10 cellular contexts compared by ENCODE assay signal in the genomic region with DNA sequence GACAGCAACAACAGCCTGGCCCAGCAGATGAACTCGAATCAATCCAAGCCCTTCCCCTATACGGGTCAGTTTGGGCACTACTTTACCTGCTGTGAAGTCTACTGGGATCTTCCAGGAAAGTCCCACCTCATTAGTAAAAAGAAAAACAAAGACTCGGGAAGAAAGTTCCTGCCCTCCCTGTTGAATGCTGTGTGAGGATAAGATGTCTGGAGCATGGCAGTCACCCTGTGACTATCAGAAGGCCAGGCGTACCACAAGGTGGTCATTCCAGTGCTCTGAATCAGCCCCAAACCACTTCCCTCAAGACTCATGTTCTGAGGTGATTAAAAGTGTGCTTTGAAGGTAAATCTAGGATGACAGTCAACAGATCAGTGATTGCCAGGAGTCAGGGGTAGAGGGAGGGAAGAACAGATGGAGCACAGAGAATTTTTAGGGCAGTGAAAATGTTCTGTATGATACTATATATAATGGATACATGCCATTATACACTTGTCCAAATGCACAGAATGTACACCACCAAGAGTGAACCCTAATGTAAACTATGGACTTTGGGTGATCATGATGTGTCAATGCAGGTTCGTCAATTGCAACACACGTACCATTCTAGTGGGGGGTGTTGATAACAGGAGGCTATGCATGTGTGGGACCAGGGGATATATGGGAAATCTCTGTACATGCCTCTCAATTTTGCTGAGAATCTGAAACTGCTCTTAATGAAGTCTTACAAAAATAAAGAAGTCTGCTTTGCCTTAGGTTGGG. TPM values are rescaled to one million over a fixed set of nuclear protein-coding genes. Genes with fewer than 3 reads are reported as not detected.
A peak's percentile ranks its signal among the peaks of the same experiment; 100 is the strongest.
DNase-seq lines count a peak whose midpoint lies in the region; ATAC-seq and TF ChIP-seq lines count a peak whose summit lies in the region.
"Had no signal": no experiment of that assay in that cellular context is flagged by ENCODE, and none has a peak within 500 bp of the region (broad histone marks: within the 10 kb centered on the region; RNA-seq: fewer than 3 reads in every experiment).

No MANE protein-coding gene starts in this region.

- DNase-seq in activated CD8-positive, alpha-beta memory T cell treated with anti-CD3 and anti-CD28 coated beads, Interleukin-2, amount 10 ng/mL, durations not matched to agents 7 days and 5 days = peak; percentile 69
- DNase-seq in activated CD8-positive, alpha-beta memory T cell treated with anti-CD3 and anti-CD28 coated beads, Interleukin-2, amount 50 U/mL, for 4 hours = no peak
- DNase-seq in SW480 (ENCODE audit: low spot score) (peak; percentile 69), fibroblast of mammary gland (ENCODE audit: low read depth) (peak; percentile 63), GM03348 (ENCODE audit: low spot score) (no peak), GM10266 (ENCODE audit: extremely low spot score) (no peak)
- DNase-seq in stimulated activated naive B cell treated with anti-CD40 and anti-IgM and Interleukin-4, amounts not matched to agents 10 μg/mL and 1 μg/mL and 100 μg/mL, for 72 hours = no peak
- DNase-seq: AML-193, dorsolateral prefrontal cortex had no signal

- H3K36me3 Mint-ChIP-seq in activated CD8-positive, alpha-beta memory T cell treated with anti-CD3 and anti-CD28 coated beads, Interleukin-2, amount 10 ng/mL, durations not matched to agents 7 days and 5 days = peaks cover 34% of the 10 kb centered on the region
- peaks cover 34 to 60% of the 10 kb centered on the region in 2 donors for H3K36me3 Mint-ChIP-seq in stimulated activated naive B cell treated with anti-CD40 and anti-IgM and Interleukin-4, amounts not matched to agents 10 μg/mL and 1 μg/mL and 100 μg/mL, for 72 hours

- TF ChIP-seq CTCF in fibroblast of mammary gland (conservative IDR thresholded peaks at IDR 0.05; ENCODE audit: control insufficient read depth, insufficient read depth, low read depth, low read length) (no peak), GM10266 (IDR thresholded peaks at IDR 0.05; ENCODE audit: control insufficient read depth, insufficient read depth, low read depth, missing control alignments) (no peak)

- peak; percentile 31 for ATAC-seq in activated CD8-positive, alpha-beta memory T cell treated with anti-CD3 and anti-CD28 coated beads, Interleukin-2, amount 10 ng/mL, durations not matched to agents 7 days and 5 days
- ATAC-seq in stimulated activated naive B cell treated with anti-CD40 and anti-IgM and Interleukin-4, amounts not matched to agents 10 μg/mL and 1 μg/mL and 100 μg/mL, for 72 hours (replicated peaks) = no peak
- no peak for ATAC-seq in HG03378 (IDR thresholded peaks at IDR 0.05; ENCODE audit: unreplicated experiment)

- peaks cover 90% of the 10 kb centered on the region for H3K4me1 Mint-ChIP-seq in activated CD8-positive, alpha-beta memory T cell treated with anti-CD3 and anti-CD28 coated beads, Interleukin-2, amount 10 ng/mL, durations not matched to agents 7 days and 5 days
- peaks cover 72 to 95% of the 10 kb centered on the region in 2 donors for H3K4me1 Mint-ChIP-seq in stimulated activated naive B cell treated with anti-CD40 and anti-IgM and Interleukin-4, amounts not matched to agents 10 μg/mL and 1 μg/mL and 100 μg/mL, for 72 hours

- H3K9me3 Mint-ChIP-seq in activated CD8-positive, alpha-beta memory T cell treated with anti-CD3 and anti-CD28 coated beads, Interleukin-2, amount 10 ng/mL, durations not matched to agents 7 days and 5 days (ENCODE audit: low read depth) = no peaks in the 10 kb centered on the region
- H3K9me3 Mint-ChIP-seq in stimulated activated naive B cell treated with anti-CD40 and anti-IgM and Interleukin-4, amounts not matched to agents 10 μg/mL and 1 μg/mL and 100 μg/mL, for 72 hours = no peaks in the 10 kb centered on the region

- peak overlapping the region; percentile 9 for H3K4me3 Mint-ChIP-seq in activated CD8-positive, alpha-beta memory T cell treated with anti-CD3 and anti-CD28 coated beads, Interleukin-2, amount 10 ng/mL, durations not matched to agents 7 days and 5 days
- H3K4me3 Mint-ChIP-seq in stimulated activated naive B cell treated with anti-CD40 and anti-IgM and Interleukin-4, amounts not matched to agents 10 μg/mL and 1 μg/mL and 100 μg/mL, for 72 hours = peak overlapping the region; percentile 76 to 79

- peak overlapping the region; percentile 73 for H3K27ac Mint-ChIP-seq in activated CD8-positive, alpha-beta memory T cell treated with anti-CD3 and anti-CD28 coated beads, Interleukin-2, amount 10 ng/mL, durations not matched to agents 7 days and 5 days
- peak overlapping the region; percentile 97 for H3K27ac Mint-ChIP-seq in stimulated activated naive B cell treated with anti-CD40 and anti-IgM and Interleukin-4, amounts not matched to agents 10 μg/mL and 1 μg/mL and 100 μg/mL, for 72 hours

- H3K27me3 Mint-ChIP-seq in activated CD8-positive, alpha-beta memory T cell treated with anti-CD3 and anti-CD28 coated beads, Interleukin-2, amount 10 ng/mL, durations not matched to agents 7 days and 5 days = no peaks in the 10 kb centered on the region
- no peaks in the 10 kb centered on the region for H3K27me3 Mint-ChIP-seq in stimulated activated naive B cell treated with anti-CD40 and anti-IgM and Interleukin-4, amounts not matched to agents 10 μg/mL and 1 μg/mL and 100 μg/mL, for 72 hours

- H3K4me3 ChIP-seq in fibroblast of mammary gland (ENCODE audit: control insufficient read depth, low read depth, low read length) = no peak overlapping the region
- H3K4me3 ChIP-seq: dorsolateral prefrontal cortex had no signal

- CTCF ChIA-PET in activated CD8-positive, alpha-beta memory T cell treated with anti-CD3 and anti-CD28 coated beads, Interleukin-2, amount 10 ng/mL, durations not matched to agents 7 days and 5 days (lab: Charles Lee) = interaction anchor here (0.7 to 1.4 kb wide), 3 partner anchors 16 to 65 kb away, joined by 3 to 6 read pairs (median 5); no protein-coding TSS in a partner anchor

RNA-seq across cellular contexts. Expression of a gene that starts 14.7 kb away (rescaled TPM):
- 100 to 1,000 TPM; 247 to 273 TPM for total RNA-seq in activated CD8-positive, alpha-beta memory T cell treated with anti-CD3 and anti-CD28 coated beads, Interleukin-2, amount 10 ng/mL, durations not matched to agents 7 days and 5 days

RNA-seq across cellular contexts. Expression of a gene that starts 49.2 kb away (rescaled TPM):
- total RNA-seq in activated CD8-positive, alpha-beta memory T cell treated with anti-CD3 and anti-CD28 coated beads, Interleukin-2, amount 10 ng/mL, durations not matched to agents 7 days and 5 days = 1 to 10 TPM; 2.1 to 4.3 TPM

Comparison
In these comparisons a context has a peak if more than half of its experiments do, and no peak if none do; other contexts are left out.
1. DNase-seq: peak in activated CD8-positive, alpha-beta memory T cell treated with anti-CD3 and anti-CD28 coated beads, Interleukin-2, amount 10 ng/mL, durations not matched to agents 7 days and 5 days (single experiment), SW480 (single experiment) and fibroblast of mammary gland (single experiment); none in activated CD8-positive, alpha-beta memory T cell treated with anti-CD3 and anti-CD28 coated beads, Interleukin-2, amount 50 U/mL, for 4 hours (single experiment), stimulated activated naive B cell treated with anti-CD40 and anti-IgM and Interleukin-4, amounts not matched to agents 10 μg/mL and 1 μg/mL and 100 μg/mL, for 72 hours (single experiment), GM03348 (single experiment) and GM10266 (single experiment).